ENCODE assay signal across 26 cellular contexts in the genomic region with DNA sequence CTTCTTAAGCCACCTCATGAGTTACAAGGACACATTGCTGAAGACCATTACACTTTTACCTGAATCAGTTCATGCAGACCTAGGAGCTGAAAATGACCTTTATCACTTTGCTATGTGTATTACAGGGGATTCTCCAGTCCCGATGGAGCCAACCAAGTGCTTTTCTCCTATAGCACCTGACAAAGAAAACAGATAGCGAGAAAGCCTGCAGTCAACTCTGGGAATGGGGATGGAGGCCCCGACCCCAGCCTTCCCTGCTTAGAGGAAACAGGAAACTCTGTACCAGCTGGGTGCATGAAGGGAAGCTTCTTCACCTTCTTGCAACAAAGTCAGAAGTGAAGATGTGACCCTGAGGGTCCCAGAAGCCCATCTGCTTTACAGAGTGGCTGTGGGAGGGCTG.
"Had no signal": no experiment of that assay in that cellular context is flagged by ENCODE, and none has a peak within 500 bp of the region (broad histone marks: within the 10 kb centered on the region; RNA-seq: fewer than 3 reads in every experiment).

No MANE protein-coding gene starts in this region.

- H3K4me1 Mint-ChIP-seq: activated CD4-positive, alpha-beta memory T cell treated with anti-CD3 and anti-CD28 coated beads, Interleukin-2, amount 10 ng/mL, durations not matched to agents 7 days and 5 days; activated CD4-positive, alpha-beta T cell treated with anti-CD3 and anti-CD28 coated beads, Interleukin-2, amount 10 ng/mL, durations not matched to agents 7 days and 5 days; activated naive CD4-positive, alpha-beta T cell treated with anti-CD3 and anti-CD28 coated beads, Interleukin-2, amount 50 U/mL, for 24 hours; activated naive CD8-positive, alpha-beta T cell treated with anti-CD3 and anti-CD28 coated beads, Interleukin-2, amount 10 ng/mL, durations not matched to agents 7 days and 5 days had no signal

- H3K27me3 ChIP-seq: ascending aorta, breast epithelium, cardiac muscle cell, colonic mucosa had no signal

- ATAC-seq: esophagus mucosa, WTC11 had no signal

- H3K4me3 ChIP-seq: ascending aorta, breast epithelium, cardiac muscle cell, colonic mucosa had no signal

- DNase-seq: activated CD4-positive, alpha-beta memory T cell treated with anti-CD3 and anti-CD28 coated beads, Interleukin-2, amount 10 ng/mL, durations not matched to agents 7 days and 5 days; activated CD4-positive, alpha-beta T cell treated with anti-CD3 and anti-CD28 coated beads for 1 hour; activated CD4-positive, alpha-beta T cell treated with anti-CD3 and anti-CD28 coated beads for 4 hours; activated CD4-positive, alpha-beta T cell treated with anti-CD3 and anti-CD28 coated beads, Interleukin-2, amount 10 ng/mL, durations not matched to agents 7 days and 5 days; activated CD4-positive, alpha-beta T cell treated with anti-CD3 and anti-CD28 coated beads, Interleukin-2, amount 50 U/mL, for 4 hours; activated effector memory CD4-positive, alpha-beta T cell treated with anti-CD3 and anti-CD28 coated beads, Interleukin-2, amount 50 U/mL, for 16 hours; activated naive CD4-positive, alpha-beta T cell treated with anti-CD3 and anti-CD28 coated beads for 36 hours; activated naive CD8-positive, alpha-beta T cell treated with anti-CD3 and anti-CD28 coated beads, Interleukin-2, amount 10 ng/mL, durations not matched to agents 7 days and 5 days; activated T-cell treated with anti-CD3 and anti-CD28 coated beads, Interleukin-2, amount 50 U/mL, for 48 hours; central memory CD4-positive, alpha-beta T cell; cerebellar nuclear complex; colonic mucosa; effector CD8-positive, alpha-beta T cell; foreskin fibroblast; head of caudate nucleus; T-helper 2 cell had no signal

- H3K36me3 Mint-ChIP-seq: activated naive CD4-positive, alpha-beta T cell treated with anti-CD3 and anti-CD28 coated beads, Interleukin-2, amount 50 U/mL, for 24 hours; activated naive CD8-positive, alpha-beta T cell treated with anti-CD3 and anti-CD28 coated beads, Interleukin-2, amount 10 ng/mL, durations not matched to agents 7 days and 5 days; brain; WTC11 had no signal

- H3K9me3 Mint-ChIP-seq: activated CD4-positive, alpha-beta T cell treated with anti-CD3 and anti-CD28 coated beads, Interleukin-2, amount 10 ng/mL, durations not matched to agents 7 days and 5 days; activated naive CD4-positive, alpha-beta T cell treated with anti-CD3 and anti-CD28 coated beads for 36 hours; activated naive CD4-positive, alpha-beta T cell treated with anti-CD3 and anti-CD28 coated beads, Interleukin-2, amount 50 U/mL, for 24 hours; activated naive CD8-positive, alpha-beta T cell treated with anti-CD3 and anti-CD28 coated beads, Interleukin-2, amount 10 ng/mL, durations not matched to agents 7 days and 5 days; activated T-helper 2 cell treated with anti-CD3 and anti-CD28 coated beads, Interferon-gamma antibody, Interleukin-2, Interleukin-4, amounts not matched to agents 10 μg/mL and 5 μg/mL and 100 μg/mL, durations not matched to agents 14 hours and 24 hours and 36 hours; brain; WTC11 had no signal

- H3K27ac Mint-ChIP-seq: activated CD4-positive, alpha-beta memory T cell treated with anti-CD3 and anti-CD28 coated beads, Interleukin-2, amount 10 ng/mL, durations not matched to agents 7 days and 5 days; activated CD4-positive, alpha-beta T cell treated with anti-CD3 and anti-CD28 coated beads, Interleukin-2, amount 10 ng/mL, durations not matched to agents 7 days and 5 days; activated naive CD4-positive, alpha-beta T cell treated with anti-CD3 and anti-CD28 coated beads for 36 hours; activated naive CD4-positive, alpha-beta T cell treated with anti-CD3 and anti-CD28 coated beads, Interleukin-2, amount 50 U/mL, for 24 hours; activated naive CD8-positive, alpha-beta T cell treated with anti-CD3 and anti-CD28 coated beads, Interleukin-2, amount 10 ng/mL, durations not matched to agents 7 days and 5 days; activated T-helper 1 cell treated with anti-CD3 and anti-CD28 coated beads, Interleukin-12 subunit alpha, Interleukin-12 subunit beta, Interleukin-2, Interleukin-4 antibody, amounts not matched to agents 30 ng/mL and 10 ng/mL and 1 ng/mL, durations not matched to agents 14 hours and 24 hours and 36 hours; activated T-helper 2 cell treated with anti-CD3 and anti-CD28 coated beads, Interferon-gamma antibody, Interleukin-2, Interleukin-4, amounts not matched to agents 10 μg/mL and 5 μg/mL and 100 μg/mL, durations not matched to agents 14 hours and 24 hours and 36 hours; brain; WTC11 had no signal

- H3K36me3 ChIP-seq: ascending aorta, breast epithelium, cardiac muscle cell, colonic mucosa had no signal

- H3K4me3 Mint-ChIP-seq: activated CD4-positive, alpha-beta memory T cell treated with anti-CD3 and anti-CD28 coated beads, Interleukin-2, amount 10 ng/mL, durations not matched to agents 7 days and 5 days; activated CD4-positive, alpha-beta T cell treated with anti-CD3 and anti-CD28 coated beads, Interleukin-2, amount 10 ng/mL, durations not matched to agents 7 days and 5 days; activated naive CD4-positive, alpha-beta T cell treated with anti-CD3 and anti-CD28 coated beads for 36 hours; activated naive CD4-positive, alpha-beta T cell treated with anti-CD3 and anti-CD28 coated beads, Interleukin-2, amount 50 U/mL, for 24 hours; activated naive CD8-positive, alpha-beta T cell treated with anti-CD3 and anti-CD28 coated beads, Interleukin-2, amount 10 ng/mL, durations not matched to agents 7 days and 5 days; activated T-helper 1 cell treated with anti-CD3 and anti-CD28 coated beads, Interleukin-12 subunit alpha, Interleukin-12 subunit beta, Interleukin-2, Interleukin-4 antibody, amounts not matched to agents 30 ng/mL and 10 ng/mL and 1 ng/mL, durations not matched to agents 14 hours and 24 hours and 36 hours; brain; WTC11 had no signal

- H3K27me3 Mint-ChIP-seq: activated CD4-positive, alpha-beta memory T cell treated with anti-CD3 and anti-CD28 coated beads, Interleukin-2, amount 10 ng/mL, durations not matched to agents 7 days and 5 days; activated CD4-positive, alpha-beta T cell treated with anti-CD3 and anti-CD28 coated beads, Interleukin-2, amount 10 ng/mL, durations not matched to agents 7 days and 5 days; activated naive CD4-positive, alpha-beta T cell treated with anti-CD3 and anti-CD28 coated beads, Interleukin-2, amount 50 U/mL, for 24 hours; activated naive CD8-positive, alpha-beta T cell treated with anti-CD3 and anti-CD28 coated beads, Interleukin-2, amount 10 ng/mL, durations not matched to agents 7 days and 5 days; brain had no signal

- H3K4me1 ChIP-seq: ascending aorta, breast epithelium, colonic mucosa had no signal

- H3K27ac ChIP-seq: ascending aorta, breast epithelium, colonic mucosa, VCaP had no signal

- H3K9me3 ChIP-seq: ascending aorta, breast epithelium, colonic mucosa had no signal
